1 cellular context compared by ENCODE assay signal in genomic region chr12:92629349-92630065, GRCh38.
TF ChIP-seq lines count a peak whose summit lies in the region.

No MANE protein-coding gene starts in this region.

TF ChIP-seq in GM23338, 12 proteins besides CTCF, POLR2A, EP300 and RAD21 (continued from another document):
- TF ChIP-seq ZNF462 (CRISPR knock-in tag; IDR thresholded peaks at IDR 0.05) (no peak), EZH2 (IDR thresholded peaks at IDR 0.05; ENCODE audit: low read depth, unreplicated experiment) (no peak), STAT1 (IDR thresholded peaks at IDR 0.05; ENCODE audit: unreplicated experiment) (no peak), EZH2phosphoT487 (IDR thresholded peaks at IDR 0.05; ENCODE audit: unreplicated experiment) (no peak)
